In genomic region chr1:155968670-155969069, GRCh38 we compare ENCODE assay signal across 9 cellular contexts. TPM values are rescaled to one million over a fixed set of nuclear protein-coding genes. Genes with fewer than 3 reads are reported as not detected.
DNase-seq lines count a peak whose midpoint lies in the region; ATAC-seq, FAIRE-seq and TF ChIP-seq lines count a peak whose summit lies in the region.
"Had no signal": no experiment of that assay in that cellular context is flagged by ENCODE, and none has a peak within 500 bp of the region (broad histone marks: within the 10 kb centered on the region; RNA-seq: fewer than 3 reads in every experiment).

No MANE protein-coding gene starts in this region.

- TF ChIP-seq CTCF in HFFc6 (IDR thresholded peaks at IDR 0.05): no peak
- no peak for TF ChIP-seq CTCF in WTC11 (IDR thresholded peaks at IDR 0.05)

- H3K27me3 Mint-ChIP-seq in HFFc6 (ENCODE audit: insufficient read depth) (peaks cover 4% of the 10 kb centered on the region), WTC11 (ENCODE audit: low read depth) (no peaks in the 10 kb centered on the region)

- ATAC-seq in WTC11 (no peak), Right ventricle myocardium superior (ENCODE audit: poor library complexity) (peak; percentile 29), esophagus mucosa (no peak), HG03342 (IDR thresholded peaks at IDR 0.05; ENCODE audit: unreplicated experiment) (no peak), HG03175 (IDR thresholded peaks at IDR 0.05; ENCODE audit: unreplicated experiment) (no peak)

- no peak for DNase-seq in HFFc6
- DNase-seq in WTC11 (ENCODE audit: low spot score): no peak
- DNase-seq in Right ventricle myocardium superior: peak; percentile 55
- no peak for DNase-seq in GM12892 (ENCODE audit: insufficient read length)
- DNase-seq: activated CD4-positive, CD25-positive, alpha-beta regulatory T cell had no signal

- CTCF ChIA-PET in WTC11 (lab: Charles Lee): interaction anchor here (0.9 to 6.0 kb wide), 8 partner anchors 9 to 97 kb away, joined by 3 to 62 read pairs (median 16); partner anchors contain the start of gene ARHGEF2

- H3K4me1 Mint-ChIP-seq in HFFc6 (ENCODE audit: low read depth) (peaks cover 62% of the 10 kb centered on the region), WTC11 (peaks cover 67% of the 10 kb centered on the region)

- no peaks in the 10 kb centered on the region for H3K27me3 ChIP-seq in rectal smooth muscle tissue (ENCODE audit: control insufficient read depth, insufficient read depth, low read length)

- H3K36me3 ChIP-seq in rectal smooth muscle tissue (ENCODE audit: control insufficient read depth, insufficient read depth, low read length): peaks cover 26% of the 10 kb centered on the region

- no peak overlapping the region for H3K9ac ChIP-seq in rectal smooth muscle tissue (ENCODE audit: low read length)

- H3K27ac ChIP-seq in rectal smooth muscle tissue (ENCODE audit: low read depth, low read length): no peak overlapping the region

- no peak for FAIRE-seq in GM12892 (lab: Jason Lieb, UNC)

- peak overlapping the region; percentile 4 for H3K4me3 ChIP-seq in rectal smooth muscle tissue (ENCODE audit: low read length)

- intact Hi-C loops in Right ventricle myocardium superior (cut with DNase I): no loop called here

- H3K27ac Mint-ChIP-seq in HFFc6 (peak overlapping the region; percentile 86), WTC11 (peak overlapping the region; percentile 80)

- no peak overlapping the region for H3K4me3 Mint-ChIP-seq in HFFc6
- H3K4me3 Mint-ChIP-seq in WTC11: no peak overlapping the region

- peaks cover 14% of the 10 kb centered on the region for H3K4me1 ChIP-seq in rectal smooth muscle tissue (ENCODE audit: control insufficient read depth, insufficient read depth, low read length)

- no peaks in the 10 kb centered on the region for H3K9me3 Mint-ChIP-seq in HFFc6
- no peaks in the 10 kb centered on the region for H3K9me3 Mint-ChIP-seq in WTC11

- no peak for TF ChIP-seq POLR2A in GM12892 (IDR thresholded peaks at IDR 0.05; ENCODE audit: low read depth, low read length)

- POLR2A ChIA-PET in WTC11 (lab: Charles Lee): interaction anchor here (0.7 to 5.0 kb wide), 5 partner anchors 9 to 114 kb away, joined by 3 to 40 read pairs (median 8); partner anchors contain the start of genes ARHGEF2 and MEX3A

- peaks cover 33% of the 10 kb centered on the region for H3K36me3 Mint-ChIP-seq in HFFc6 (ENCODE audit: low read depth)
- H3K36me3 Mint-ChIP-seq in WTC11: peaks cover 30% of the 10 kb centered on the region

TF ChIP-seq in WTC11, 78 proteins besides CTCF, POLR2A, EP300 and RAD21:
- TF ChIP-seq RELA (CRISPR knock-in tag; IDR thresholded peaks at IDR 0.05; ENCODE audit: borderline replicate concordance): no peak
- TF ChIP-seq ATF2 (CRISPR knock-in tag; IDR thresholded peaks at IDR 0.05; ENCODE audit: borderline replicate concordance, low read depth): no peak
- no peak for TF ChIP-seq ZNF121 (CRISPR knock-in tag; IDR thresholded peaks at IDR 0.05)
- TF ChIP-seq JUN (CRISPR knock-in tag; IDR thresholded peaks at IDR 0.05): no peak
- TF ChIP-seq MLX (CRISPR knock-in tag; IDR thresholded peaks at IDR 0.05): no peak
- no peak for TF ChIP-seq FOXP1 (CRISPR knock-in tag; IDR thresholded peaks at IDR 0.05; ENCODE audit: borderline replicate concordance)
- TF ChIP-seq SMAD4 (CRISPR knock-in tag; IDR thresholded peaks at IDR 0.05): no peak
- no peak for TF ChIP-seq ATF3 (CRISPR knock-in tag; conservative IDR thresholded peaks at IDR 0.05)
TF ChIP-seq in WTC11: peak in this region for 0.

RNA-seq across cellular contexts. Expression of gene ARHGEF2, which starts 9.7 kb away (rescaled TPM):
- total RNA-seq in HFFc6 (2021; fragmentation: NEBNext Ultra II Directional; extraction: Animal tissue kit (Norgen Biotek cat#: 25700)): 10 to 100 TPM; 82.0 to 94.6 (median 83.9) TPM
- total RNA-seq in WTC11 (2021): 60.0 to 69.5 TPM (median 66.2 TPM) in 3 replicates
- 55.7 TPM for total RNA-seq in Right ventricle myocardium superior
- 57.6 TPM for polyA plus RNA-seq in GM12892 (2012; ENCODE audit: missing spikeins)
- 23.8 TPM for total RNA-seq in esophagus mucosa

RNA-seq across cellular contexts. Expression of gene RXFP4, which starts 27.2 kb away (rescaled TPM):
- not detected for total RNA-seq in HFFc6 (2021; fragmentation: NEBNext Ultra II Directional; extraction: Animal tissue kit (Norgen Biotek cat#: 25700))
- total RNA-seq in WTC11 (2021): not detected in 3 replicates
- total RNA-seq in Right ventricle myocardium superior: not detected
- polyA plus RNA-seq in GM12892 (2012; ENCODE audit: missing spikeins): 0.36 TPM
- not detected for total RNA-seq in esophagus mucosa

RNA-seq across cellular contexts. Expression of gene KHDC4, which starts 34.5 kb away (rescaled TPM):
- total RNA-seq in HFFc6 (2021; fragmentation: NEBNext Ultra II Directional; extraction: Animal tissue kit (Norgen Biotek cat#: 25700)): 10 to 100 TPM; 22.6 to 26.1 (median 23.5) TPM
- total RNA-seq in WTC11 (2021): 46.0 to 64.4 TPM (median 59.8 TPM) in 3 replicates
- 22.5 TPM for total RNA-seq in Right ventricle myocardium superior
- polyA plus RNA-seq in GM12892 (2012; ENCODE audit: missing spikeins): 46.2 TPM
- total RNA-seq in esophagus mucosa: 19.4 TPM

RNA-seq across cellular contexts. Expression of gene SSR2, which starts 52.1 kb away (rescaled TPM):
- 100 to 1,000 TPM; 341 to 419 (median 374) TPM for total RNA-seq in HFFc6 (2021; fragmentation: NEBNext Ultra II Directional; extraction: Animal tissue kit (Norgen Biotek cat#: 25700))
- total RNA-seq in WTC11 (2021) (172 to 175 TPM (median 174 TPM) in 3 replicates), Right ventricle myocardium superior (66.9 TPM), esophagus mucosa (121 TPM)
- polyA plus RNA-seq in GM12892 (2012; ENCODE audit: missing spikeins): 230 TPM

RNA-seq across cellular contexts. Expression of gene RIT1, which starts 57.5 kb away (rescaled TPM):
- 10 to 100 TPM; 26.1 to 35.4 (median 32.1) TPM for total RNA-seq in HFFc6 (2021; fragmentation: NEBNext Ultra II Directional; extraction: Animal tissue kit (Norgen Biotek cat#: 25700))
- total RNA-seq in WTC11 (2021) (25.1 to 29.3 TPM (median 27.2 TPM) in 3 replicates), Right ventricle myocardium superior (19.0 TPM), esophagus mucosa (35.7 TPM)
- 19.8 TPM for polyA plus RNA-seq in GM12892 (2012; ENCODE audit: missing spikeins)
